ENCODE assay signal across 9 cellular contexts in the genomic region with DNA sequence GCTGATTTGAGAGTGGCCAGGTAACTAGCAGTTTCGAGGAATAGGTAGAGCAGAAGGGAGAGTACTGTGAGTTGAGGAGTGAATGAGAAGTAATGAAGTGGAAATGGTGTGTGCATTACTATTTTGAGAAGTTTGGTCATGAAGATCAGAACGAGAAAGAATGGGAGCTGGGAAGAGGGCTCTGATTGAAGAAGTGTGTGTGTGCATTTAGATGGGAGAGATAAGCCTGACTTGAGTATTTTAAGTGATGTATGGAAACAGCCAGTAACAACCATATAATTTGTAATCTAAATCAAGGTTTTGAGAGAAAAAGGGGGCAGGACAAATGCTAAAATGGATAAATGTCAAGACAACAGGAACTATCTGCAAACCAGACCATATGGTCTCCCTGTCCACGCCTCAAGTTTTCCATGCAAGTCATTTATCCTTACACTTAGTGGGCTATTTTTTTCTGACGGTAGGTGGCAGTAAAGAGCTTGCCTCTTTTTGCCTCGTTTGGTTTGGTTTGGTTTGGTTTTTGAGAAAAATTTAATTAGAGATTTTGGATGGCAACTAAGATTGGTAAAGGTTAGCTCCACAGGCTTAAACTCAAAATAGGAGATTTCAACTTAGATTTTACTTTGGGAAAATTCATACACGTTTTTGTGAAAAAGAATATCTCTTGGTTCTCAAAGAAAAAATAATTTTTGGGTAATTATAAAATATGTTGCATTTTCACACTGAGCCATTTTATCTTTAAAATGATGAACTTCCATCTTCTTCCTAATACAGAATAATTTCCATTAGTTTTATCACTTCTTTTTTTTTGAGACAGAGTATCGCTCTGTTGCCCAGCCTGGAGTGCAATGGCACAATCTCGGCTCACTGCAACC. TPM values are rescaled to one million over a fixed set of nuclear protein-coding genes. Genes with fewer than 3 reads are reported as not detected.
DNase-seq lines count a peak whose midpoint lies in the region; ATAC-seq, FAIRE-seq and TF ChIP-seq lines count a peak whose summit lies in the region.
"Had no signal": no experiment of that assay in that cellular context is flagged by ENCODE, and none has a peak within 500 bp of the region (broad histone marks: within the 10 kb centered on the region; RNA-seq: fewer than 3 reads in every experiment).

No MANE protein-coding gene starts in this region.

- POLR2A ChIA-PET in GM12878 (lab: Charles Lee) = interaction anchor here (0.6 kb wide), 1 partner anchor 48 kb away, joined by 4 read pairs; no protein-coding TSS in a partner anchor

- H3K4me2 ChIP-seq in GM12878 (ENCODE audit: control insufficient read depth, insufficient read depth) = no peak overlapping the region
- no peak overlapping the region for H3K4me2 ChIP-seq in keratinocyte (ENCODE audit: control insufficient read depth, extremely low read depth, insufficient read depth, low read depth, low read length)
- H3K4me2 ChIP-seq: BLaER1 treated with 17β-estradiol and CSF1 and Interleukin-3, amounts not matched to agents 10 nM and 100 nM had no signal

- no peak overlapping the region for H3K4me3 ChIP-seq in GM12878
- H3K4me3 ChIP-seq in keratinocyte (ENCODE audit: control insufficient read depth in 2 of 3, extremely low read depth in 1 of 3, insufficient read depth in 2 of 3, low read depth in 1 of 3, low read length in 3 of 3) = no peak overlapping the region
- H3K4me3 ChIP-seq: BLaER1 treated with 17β-estradiol and CSF1 and Interleukin-3, amounts not matched to agents 10 nM and 100 nM had no signal

- no peaks in the 10 kb centered on the region for H3K9me1 ChIP-seq in keratinocyte (ENCODE audit: control insufficient read depth, extremely low read depth, insufficient read depth, low read length)

- H3K9me3 ChIP-seq in GM12878 (replicated peaks; ENCODE audit: control insufficient read depth, insufficient read depth, low read length) = no peaks in the 10 kb centered on the region
- no peaks in the 10 kb centered on the region for H3K9me3 ChIP-seq in keratinocyte (ENCODE audit: control insufficient read depth, low read depth, low read length)
- H3K9me3 ChIP-seq: BLaER1 treated with 17β-estradiol and CSF1 and Interleukin-3, amounts not matched to agents 10 nM and 100 nM had no signal

- H3K27me3 ChIP-seq in GM12878 (replicated peaks in 1 of 2; ENCODE audit: control insufficient read depth in 2 of 2, insufficient read depth in 2 of 2, low read length in 1 of 2) (no peaks in the 10 kb centered on the region), keratinocyte (ENCODE audit: control insufficient read depth, extremely low read depth, insufficient read depth, low read length) (no peaks in the 10 kb centered on the region)
- H3K27me3 ChIP-seq: BLaER1 treated with 17β-estradiol and CSF1 and Interleukin-3, amounts not matched to agents 10 nM and 100 nM had no signal

- TF ChIP-seq RAD21 in GM12878 (IDR thresholded peaks at IDR 0.05; ENCODE audit: insufficient read depth, low read depth, low read length) = peak; percentile 94

- dilution Hi-C loops in keratinocyte (cut with MboI; ENCODE audit: extremely low pct_ligation_motif_present, low sequenced_read_pairs) = no loop called here

- no peaks in the 10 kb centered on the region for H3K9me3 Mint-ChIP-seq in stimulated activated naive B cell treated with anti-CD40 and anti-IgM and Interleukin-4, amounts not matched to agents 10 μg/mL and 1 μg/mL and 100 μg/mL, for 72 hours

- no peak overlapping the region for H3K4me3 Mint-ChIP-seq in stimulated activated naive B cell treated with anti-CD40 and anti-IgM and Interleukin-4, amounts not matched to agents 10 μg/mL and 1 μg/mL and 100 μg/mL, for 72 hours

- SMC1A ChIA-PET in GM12878 (lab: Charles Lee; ENCODE audit: uncharacterized antibody, unreplicated experiment) = interaction anchor here (0.7 to 2.6 kb wide), 11 partner anchors 15 to 461 kb away, joined by 3 to 17 read pairs (median 6); no protein-coding TSS in a partner anchor

- FAIRE-seq in GM12878 (lab: Jason Lieb, UNC) (peak; percentile 97), keratinocyte (lab: Jason Lieb, UNC) (peak; percentile 69)

- H3K9ac ChIP-seq in GM12878 (ENCODE audit: control insufficient read depth, insufficient read depth, low read length) (no peak overlapping the region), keratinocyte (ENCODE audit: control insufficient read depth, extremely low read depth, insufficient read depth, low read length) (no peak overlapping the region)
- H3K9ac ChIP-seq: BLaER1 treated with 17β-estradiol and CSF1 and Interleukin-3, amounts not matched to agents 10 nM and 100 nM had no signal

- no peak for TF ChIP-seq EP300 in GM12878 (IDR thresholded peaks at IDR 0.05; ENCODE audit: borderline replicate concordance in 1 of 2, control insufficient read depth in 1 of 2, low read depth in 2 of 2, low read length in 2 of 2)

- no peak for TF ChIP-seq POLR2A in GM12878 (IDR thresholded peaks at IDR 0.05; ENCODE audit: low read depth, low read length)

- no peaks in the 10 kb centered on the region for H3K36me3 ChIP-seq in GM12878 (ENCODE audit: control insufficient read depth in 2 of 2, insufficient read depth in 2 of 2, low read length in 1 of 2)
- H3K36me3 ChIP-seq in keratinocyte (ENCODE audit: control insufficient read depth in 2 of 2, extremely low read depth in 1 of 2, insufficient read depth in 2 of 2, low read length in 2 of 2) = no peaks in the 10 kb centered on the region
- H3K36me3 ChIP-seq: BLaER1 treated with 17β-estradiol and CSF1 and Interleukin-3, amounts not matched to agents 10 nM and 100 nM had no signal

- no TSS peak for BruUV-seq in GM12878 (replicated peaks; lab: Mats Ljungman, UMichigan)

- in situ Hi-C loops in GM12878 (cut with MboI) = loop anchor here (5.0 kb wide), 2 partner anchors 264 to 459 kb away; no protein-coding TSS in a partner anchor

- CTCF ChIA-PET in GM12878 (lab: Yijun Ruan, JAX) = interaction anchor here (0.7 to 4.0 kb wide), 28 partner anchors 8 to 1140 kb away, joined by 3 to 31 read pairs (median 4); partner anchors contain the start of genes B3GALNT2 and COA6

- H3K27me3 Mint-ChIP-seq in stimulated activated naive B cell treated with anti-CD40 and anti-IgM and Interleukin-4, amounts not matched to agents 10 μg/mL and 1 μg/mL and 100 μg/mL, for 72 hours = peaks cover 19 to 22% of the 10 kb centered on the region in 2 donors

- RAD21 ChIA-PET in GM12878 (lab: Charles Lee; ENCODE audit: unreplicated experiment) = interaction anchor here (0.6 to 2.0 kb wide), 7 partner anchors 9 to 458 kb away, joined by 3 to 19 read pairs (median 4); no protein-coding TSS in a partner anchor

- H4K20me1 ChIP-seq in GM12878 (ENCODE audit: control insufficient read depth, insufficient read depth) = no peaks in the 10 kb centered on the region
- H4K20me1 ChIP-seq in keratinocyte (ENCODE audit: control insufficient read depth, extremely low read depth, insufficient read depth, low read length) = no peaks in the 10 kb centered on the region
- H4K20me1 ChIP-seq: BLaER1 treated with 17β-estradiol and CSF1 and Interleukin-3, amounts not matched to agents 10 nM and 100 nM had no signal

- WGBS in GM12878 (ENCODE audit: insufficient coverage, insufficient replicate concordance, low lambda C conversion rate, missing lambda C conversion rate) = 38% methylated on average over 8 of the region's 8 CpGs

- H2AFZ ChIP-seq in GM12878 (ENCODE audit: control insufficient read depth, low read depth, low read length) (no peak overlapping the region), keratinocyte (ENCODE audit: control insufficient read depth, low read length) (no peak overlapping the region)

- H3K36me3 Mint-ChIP-seq in stimulated activated naive B cell treated with anti-CD40 and anti-IgM and Interleukin-4, amounts not matched to agents 10 μg/mL and 1 μg/mL and 100 μg/mL, for 72 hours = no peaks in the 10 kb centered on the region

- H3K27ac Mint-ChIP-seq in stimulated activated naive B cell treated with anti-CD40 and anti-IgM and Interleukin-4, amounts not matched to agents 10 μg/mL and 1 μg/mL and 100 μg/mL, for 72 hours = no peak overlapping the region

- peak; percentile 79 to 93 (median 82) for TF ChIP-seq CTCF in GM12878 (IDR thresholded peaks at IDR 0.05 in 2 of 3, conservative IDR thresholded peaks at IDR 0.05 in 1 of 3; ENCODE audit: control insufficient read depth in 2 of 3, extremely low read depth in 1 of 3, insufficient read depth in 1 of 3, low read depth in 3 of 3, low read length in 3 of 3)
- TF ChIP-seq CTCF in keratinocyte (optimal IDR thresholded peaks at IDR 0.05 in 1 of 3, IDR thresholded peaks at IDR 0.05 in 1 of 3, conservative IDR thresholded peaks at IDR 0.05 in 1 of 3; ENCODE audit: extremely low read depth in 1 of 3, insufficient read depth in 2 of 3, low read length in 3 of 3) = peak; percentile 51 to 82 (median 79)

- peak; percentile 70 for ATAC-seq in GM12878
- peak; percentile 55 to 76 for ATAC-seq in stimulated activated naive B cell treated with anti-CD40 and anti-IgM and Interleukin-4, amounts not matched to agents 10 μg/mL and 1 μg/mL and 100 μg/mL, for 72 hours (replicated peaks)
- ATAC-seq in GM19452 (IDR thresholded peaks at IDR 0.05; ENCODE audit: unreplicated experiment) = no peak

- H3K4me1 ChIP-seq in GM12878 (ENCODE audit: control insufficient read depth, insufficient read depth, low read length) = no peaks in the 10 kb centered on the region; the same call in 1 of the 2 replicates
- no peaks in the 10 kb centered on the region for H3K4me1 ChIP-seq in keratinocyte (ENCODE audit: control insufficient read depth, extremely low read depth, insufficient read depth, low read length)

- H3K79me2 ChIP-seq in GM12878 (ENCODE audit: control insufficient read depth, insufficient read depth, low read length) = no peaks in the 10 kb centered on the region
- H3K79me2 ChIP-seq in keratinocyte (ENCODE audit: control insufficient read depth, insufficient read depth, low read length) = no peaks in the 10 kb centered on the region

- intact Hi-C loops in GM12878 (cut with micrococcal nuclease; ENCODE audit: unreplicated experiment) = loop anchor here (2.0 to 5.0 kb wide), 3 partner anchors 89 to 457 kb away; no protein-coding TSS in a partner anchor

- H3K4me1 Mint-ChIP-seq in stimulated activated naive B cell treated with anti-CD40 and anti-IgM and Interleukin-4, amounts not matched to agents 10 μg/mL and 1 μg/mL and 100 μg/mL, for 72 hours = peaks cover 2 to 7% of the 10 kb centered on the region in 2 donors

- peak; percentile 25 to 27 for DNase-seq in NCI-H187 (lab: John Stamatoyannopoulos, UW)
- DNase-seq in NCI-H187 treated with DMSO at 0.1 percent for 48 hours (lab: John Stamatoyannopoulos, UW) = no peak
- peak; percentile 85 for DNase-seq in HT-29 (ENCODE audit: low spot score)
- peak; percentile 14 for DNase-seq in NOMO-1 treated with dmso at 0.1 percent for 144 hours (lab: John Stamatoyannopoulos, UW; ENCODE audit: unreplicated experiment)
- DNase-seq in GM12878 (ENCODE audit: low read depth, low spot score) = no peak
- peak; percentile 19 for DNase-seq in keratinocyte (ENCODE audit: low read depth, low spot score)
- no peak for DNase-seq in stimulated activated naive B cell treated with anti-CD40 and anti-IgM and Interleukin-4, amounts not matched to agents 10 μg/mL and 1 μg/mL and 100 μg/mL, for 72 hours

- no peak overlapping the region for H3K27ac ChIP-seq in GM12878 (ENCODE audit: control insufficient read depth, insufficient read depth)
- no peak overlapping the region for H3K27ac ChIP-seq in keratinocyte (ENCODE audit: control insufficient read depth, insufficient read depth, low read length)
- H3K27ac ChIP-seq: BLaER1 treated with 17β-estradiol and CSF1 and Interleukin-3, amounts not matched to agents 10 nM and 100 nM had no signal

RNA-seq across cellular contexts. Expression of gene B3GALNT2, which starts 9.5 kb away (rescaled TPM):
- 20.1 and 30.9 TPM in 2 replicates for total RNA-seq in HT-29 (2014; rRNA removed; shearing (Covaris generic))
- 75.0 and 76.7 TPM in 2 replicates for total RNA-seq in GM12878 (2013; cell fraction: nucleolus; rRNA removed)
- total RNA-seq in GM12878 (2014; rRNA removed) = 14.5 and 21.7 TPM in 2 replicates
- total RNA-seq in GM12878 (2014; rRNA removed; fragmentation: Illumina TruSeq; extraction: Trizol) = 19.4 and 21.4 TPM in 2 replicates
- 15.6 and 16.8 TPM in 2 replicates for total RNA-seq in GM12878 (2021)
- polyA plus RNA-seq in GM12878 (2011; ENCODE audit: low read depth) = 3.8 TPM
- polyA plus RNA-seq in GM12878 (2011; rRNA removed) = 19.7 and 24.1 TPM in 2 replicates
- polyA plus RNA-seq in GM12878 (2011; cell fraction: cytosol; rRNA removed) = 10.1 and 10.2 TPM in 2 replicates
- polyA plus RNA-seq in GM12878 (2011; cell fraction: nucleus; rRNA removed) = 13.0 and 14.3 TPM in 2 replicates
- 5.5 and 5.7 TPM in 2 replicates for polyA plus RNA-seq in GM12878 (2012)
- 12.5 and 19.6 TPM in 2 replicates for polyA plus RNA-seq in GM12878 (2014; fragmentation: Illumina TruSeq; extraction: Trizol)
- polyA plus RNA-seq in GM12878 (2014; fragmentation: Nextera tagmentation; extraction: Ambion mirVana) = 1 to 10 TPM in 1 of 2 experiments, under 1 TPM in 1; 0.77 to 1.5 TPM
- polyA plus RNA-seq in GM12878 (2014; rRNA removed) = 11.9 and 13.0 TPM in 2 replicates
- polyA plus RNA-seq in GM12878 (2016; fragmentation: Nextera tagmentation; extraction: Ambion mirVana) = 10 to 100 TPM; 12.2 to 12.9 TPM
- polyA minus RNA-seq in GM12878 (2011; rRNA and poly(A)+ RNA removed) = 40.1 and 45.3 TPM in 2 replicates
- polyA minus RNA-seq in GM12878 (2011; cell fraction: cytosol; rRNA and poly(A)+ RNA removed) = 13.9 and 15.4 TPM in 2 replicates
- 9.9 and 25.2 TPM in 2 replicates for polyA minus RNA-seq in GM12878 (2011; cell fraction: nucleus; rRNA and poly(A)+ RNA removed)
- 24.3 to 30.5 TPM (median 27.1 TPM) in 3 replicates for polyA plus RNA-seq in keratinocyte
- 23.1 TPM for polyA plus RNA-seq in keratinocyte (2011; ENCODE audit: low read depth)
- polyA plus RNA-seq in keratinocyte (2011; cell fraction: cytosol; rRNA removed) = 15.6 and 19.0 TPM in 2 replicates
- 27.7 and 38.1 TPM in 2 replicates for polyA plus RNA-seq in keratinocyte (2011; cell fraction: nucleus; rRNA removed)
- polyA plus RNA-seq in keratinocyte (2012; ENCODE audit: low replicate concordance) = 15.9 and 17.7 TPM in 2 replicates
- 20.3 to 91.9 TPM (median 56.1 TPM) in 3 replicates for polyA minus RNA-seq in keratinocyte
- 41.6 TPM for polyA minus RNA-seq in keratinocyte (2011; cell fraction: cytosol; rRNA and poly(A)+ RNA removed)
- 34.1 and 58.5 TPM in 2 replicates for polyA minus RNA-seq in keratinocyte (2011; cell fraction: nucleus; rRNA and poly(A)+ RNA removed)

Comparison
In these comparisons a context has a peak if more than half of its experiments do, and no peak if none do; other contexts are left out.
1. DNase-seq: peak in NCI-H187 (2 of 2), HT-29 (single experiment), NOMO-1 treated with dmso at 0.1 percent for 144 hours (single experiment) and keratinocyte (single experiment); none in NCI-H187 treated with DMSO at 0.1 percent for 48 hours (single experiment), GM12878 (single experiment) and stimulated activated naive B cell treated with anti-CD40 and anti-IgM and Interleukin-4, amounts not matched to agents 10 μg/mL and 1 μg/mL and 100 μg/mL, for 72 hours (single experiment).